ENCODE assay signal across 9 cellular contexts in the genomic region with DNA sequence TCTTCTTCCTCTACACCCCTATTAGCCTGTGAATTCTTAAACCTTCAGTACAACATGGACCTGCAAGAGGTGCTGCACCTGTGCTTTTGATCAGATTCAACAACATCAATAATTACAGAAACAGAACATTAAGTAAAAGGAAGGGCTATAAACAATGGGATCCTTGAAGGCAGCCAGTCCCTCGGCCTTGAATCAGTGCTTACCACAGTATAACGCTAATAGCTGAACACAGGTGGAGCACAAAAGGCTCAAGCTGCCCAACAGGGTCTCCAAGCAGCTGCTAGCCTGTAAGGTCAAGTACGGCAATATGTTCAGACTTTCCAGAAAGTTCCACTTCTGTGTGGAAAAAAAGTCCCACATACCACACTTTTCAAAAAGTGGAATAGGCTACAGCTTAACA.
DNase-seq lines count a peak whose midpoint lies in the region; ATAC-seq and TF ChIP-seq lines count a peak whose summit lies in the region.
"Had no signal": no experiment of that assay in that cellular context is flagged by ENCODE, and none has a peak within 500 bp of the region (broad histone marks: within the 10 kb centered on the region; RNA-seq: fewer than 3 reads in every experiment).

No MANE protein-coding gene starts in this region.

- ATAC-seq in left lobe of liver (no peak), HG03280 (IDR thresholded peaks at IDR 0.05; ENCODE audit: unreplicated experiment) (no peak)

- intact Hi-C loops in spleen (cut with DNase I; ENCODE audit: low total_unique reads), result no loop called here

- no peaks in the 10 kb centered on the region for H3K9me3 ChIP-seq in spleen
- H3K9me3 ChIP-seq: tibial nerve had no signal

- peak overlapping the region; percentile 56 for H3K4me3 Mint-ChIP-seq in activated naive CD4-positive, alpha-beta T cell treated with anti-CD3 and anti-CD28 coated beads, Interleukin-2, amount 50 U/mL, for 24 hours

- no peak for TF ChIP-seq POLR2A in spleen (IDR thresholded peaks at IDR 0.05)

- no peak for DNase-seq in activated naive CD4-positive, alpha-beta T cell (lab: John Stamatoyannopoulos, UW)
- DNase-seq in M059J (ENCODE audit: low read depth), result peak; percentile 35
- no peak for DNase-seq in epithelial cell of prostate (ENCODE audit: low read depth, low spot score)
- DNase-seq in spleen, result no peak
- no peak for DNase-seq in left lobe of liver (ENCODE audit: low spot score)
- DNase-seq in NCI-H510A treated with DMSO at 0.1 percent for 48 hours (lab: John Stamatoyannopoulos, UW), result no peak

- peaks cover 20 to 49% (median 39%) of the 10 kb centered on the region in 6 donors for H3K4me1 ChIP-seq in spleen

- H3K9me3 Mint-ChIP-seq in activated naive CD4-positive, alpha-beta T cell treated with anti-CD3 and anti-CD28 coated beads, Interleukin-2, amount 50 U/mL, for 24 hours, result peaks cover 5% of the 10 kb centered on the region

- H3K36me3 Mint-ChIP-seq in activated naive CD4-positive, alpha-beta T cell treated with anti-CD3 and anti-CD28 coated beads, Interleukin-2, amount 50 U/mL, for 24 hours, result peaks cover 4% of the 10 kb centered on the region

- no peaks in the 10 kb centered on the region for H3K36me3 ChIP-seq in spleen
- H3K36me3 ChIP-seq: tibial nerve had no signal

- WGBS in spleen, 5 donors, result 26 to 42% (median 29%) methylated on average over 3 of the region's 3 CpGs

- H3K27ac ChIP-seq in epithelial cell of prostate, result peak overlapping the region; percentile 73
- H3K27ac ChIP-seq in spleen, result peak overlapping the region; percentile 4 to 86 (median 78)

- no peak overlapping the region for H3K4me3 ChIP-seq in spleen
- H3K4me3 ChIP-seq: tibial nerve had no signal

- peak overlapping the region; percentile 73 for H3K27ac Mint-ChIP-seq in activated naive CD4-positive, alpha-beta T cell treated with anti-CD3 and anti-CD28 coated beads, Interleukin-2, amount 50 U/mL, for 24 hours

- H3K27me3 ChIP-seq in spleen (replicated peaks in 1 of 7), result no peaks in the 10 kb centered on the region
- H3K27me3 ChIP-seq: tibial nerve had no signal

- H3K4me1 Mint-ChIP-seq in activated naive CD4-positive, alpha-beta T cell treated with anti-CD3 and anti-CD28 coated beads, Interleukin-2, amount 50 U/mL, for 24 hours, result peaks cover 69% of the 10 kb centered on the region

- no peak for TF ChIP-seq CTCF in spleen (IDR thresholded peaks at IDR 0.05 in 8 of 11, conservative IDR thresholded peaks at IDR 0.05 in 3 of 11)

- H3K27me3 Mint-ChIP-seq in activated naive CD4-positive, alpha-beta T cell treated with anti-CD3 and anti-CD28 coated beads, Interleukin-2, amount 50 U/mL, for 24 hours, result no peaks in the 10 kb centered on the region
